In genomic region chr6:159931112-159931511, GRCh38 we compare ENCODE assay signal across 12 cellular contexts. TPM values are rescaled to one million over a fixed set of nuclear protein-coding genes. Genes with fewer than 3 reads are reported as not detected.
DNase-seq lines count a peak whose midpoint lies in the region; ATAC-seq and TF ChIP-seq lines count a peak whose summit lies in the region.
"Had no signal": no experiment of that assay in that cellular context is flagged by ENCODE, and none has a peak within 500 bp of the region (broad histone marks: within the 10 kb centered on the region; RNA-seq: fewer than 3 reads in every experiment).

No MANE protein-coding gene starts in this region.

- H3K4me1 ChIP-seq in endodermal cell (ENCODE audit: control insufficient read depth, insufficient read depth, low read length): no peaks in the 10 kb centered on the region

- peaks cover 5% of the 10 kb centered on the region for H3K9me3 Mint-ChIP-seq in activated naive CD8-positive, alpha-beta T cell treated with anti-CD3 and anti-CD28 coated beads for 36 hours
- peaks cover 4% of the 10 kb centered on the region for H3K9me3 Mint-ChIP-seq in endodermal cell

- H3K27ac Mint-ChIP-seq in activated naive CD8-positive, alpha-beta T cell treated with anti-CD3 and anti-CD28 coated beads for 36 hours: peak overlapping the region; percentile 64
- no peak overlapping the region for H3K27ac Mint-ChIP-seq in endodermal cell

- H3K36me3 ChIP-seq in endodermal cell (ENCODE audit: control insufficient read depth, insufficient read depth, low read length) (no peaks in the 10 kb centered on the region), H7 (replicated peaks; ENCODE audit: control insufficient read depth, insufficient read depth, low read length) (no peaks in the 10 kb centered on the region)

- H3K9ac ChIP-seq in endodermal cell (ENCODE audit: extremely low read depth, low read length, poor library complexity, severe bottlenecking): no peak overlapping the region

- no peak overlapping the region for H3K27ac ChIP-seq in endodermal cell (ENCODE audit: low read depth, low read length)

- H3K4me3 Mint-ChIP-seq in activated naive CD8-positive, alpha-beta T cell treated with anti-CD3 and anti-CD28 coated beads for 36 hours: no peak overlapping the region
- H3K4me3 Mint-ChIP-seq in endodermal cell: no peak overlapping the region

- H3K27me3 ChIP-seq in endodermal cell (ENCODE audit: control insufficient read depth, insufficient read depth, low read length, poor library complexity, severe bottlenecking) (peaks cover 5% of the 10 kb centered on the region), H7 (ENCODE audit: control insufficient read depth, insufficient read depth, low read length) (no peaks in the 10 kb centered on the region)

- ATAC-seq in GM18858 (IDR thresholded peaks at IDR 0.05; ENCODE audit: unreplicated experiment) (peak; percentile 89), GM21447 (IDR thresholded peaks at IDR 0.05; ENCODE audit: unreplicated experiment) (peak; percentile 87), HG03196 (IDR thresholded peaks at IDR 0.05; ENCODE audit: unreplicated experiment) (peak; percentile 93)
- ATAC-seq: sciatic nerve had no signal

- no peaks in the 10 kb centered on the region for H3K36me3 Mint-ChIP-seq in activated naive CD8-positive, alpha-beta T cell treated with anti-CD3 and anti-CD28 coated beads for 36 hours
- H3K36me3 Mint-ChIP-seq in endodermal cell (ENCODE audit: low read depth): no peaks in the 10 kb centered on the region

- peaks cover 4% of the 10 kb centered on the region for H3K27me3 Mint-ChIP-seq in activated naive CD8-positive, alpha-beta T cell treated with anti-CD3 and anti-CD28 coated beads for 36 hours
- peaks cover 7% of the 10 kb centered on the region for H3K27me3 Mint-ChIP-seq in endodermal cell (ENCODE audit: insufficient read depth)

- DNase-seq in activated naive CD8-positive, alpha-beta T cell treated with anti-CD3 and anti-CD28 coated beads for 36 hours: peak; percentile 23
- DNase-seq in endodermal cell: no peak
- DNase-seq in H7: no peak
- no peak for DNase-seq in NCI-H1694 (lab: John Stamatoyannopoulos, UW)
- DNase-seq in SKM-1 (lab: John Stamatoyannopoulos, UW; ENCODE audit: unreplicated experiment): no peak
- DNase-seq: IMR-90 had no signal

- no peak for TF ChIP-seq CTCF in endodermal cell (conservative IDR thresholded peaks at IDR 0.05)

- H3K9me3 ChIP-seq in endodermal cell (ENCODE audit: control insufficient read depth, low read length): peaks cover 7% of the 10 kb centered on the region

- 91 to 93% methylated on average over 3 of the region's 3 CpGs for WGBS in endodermal cell (ENCODE audit: insufficient coverage in 1 of 2, insufficient read length in 1 of 2), 2 experiments

- peaks cover 24% of the 10 kb centered on the region for H3K4me1 Mint-ChIP-seq in activated naive CD8-positive, alpha-beta T cell treated with anti-CD3 and anti-CD28 coated beads for 36 hours
- H3K4me1 Mint-ChIP-seq in endodermal cell: no peaks in the 10 kb centered on the region

- no peak overlapping the region for H3K4me3 ChIP-seq in endodermal cell (ENCODE audit: low read length)
- H3K4me3 ChIP-seq in H7 (ENCODE audit: insufficient read depth, low read depth, low read length): no peak overlapping the region

RNA-seq across cellular contexts. Expression of gene IGF2R, which starts 37.8 kb away (rescaled TPM):
- total RNA-seq in activated naive CD8-positive, alpha-beta T cell treated with anti-CD3 and anti-CD28 coated beads for 36 hours: 10 to 100 TPM; 74.9 to 77.7 TPM
- total RNA-seq in endodermal cell: 100 to 1,000 TPM; 103 to 130 TPM
- 42.4 TPM for polyA plus RNA-seq in endodermal cell (2013, experiment 1 of 2)
- polyA plus RNA-seq in endodermal cell (2013, experiment 2 of 2): 45.1 TPM
- 27.9 and 29.4 TPM in 2 replicates for total RNA-seq in H7 (2014; rRNA removed; shearing (Covaris generic))

RNA-seq across cellular contexts. Expression of gene MAS1, which starts 40.3 kb away (rescaled TPM):
- not detected for total RNA-seq in activated naive CD8-positive, alpha-beta T cell treated with anti-CD3 and anti-CD28 coated beads for 36 hours
- total RNA-seq in endodermal cell: not detected
- polyA plus RNA-seq in endodermal cell (2013, experiment 1 of 2): not detected
- not detected for polyA plus RNA-seq in endodermal cell (2013, experiment 2 of 2)
- total RNA-seq in H7 (2014; rRNA removed; shearing (Covaris generic)): under 0.01 TPM in 1 of 2 replicates, not detected in the other
- total RNA-seq: IMR-90, RPMI7951, sciatic nerve, ureter had no signal
